In genomic region chr13:111854403-111854802, GRCh38 we compare ENCODE assay signal across 21 cellular contexts.
"Had no signal": no experiment of that assay in that cellular context is flagged by ENCODE, and none has a peak within 500 bp of the region (broad histone marks: within the 10 kb centered on the region; RNA-seq: fewer than 3 reads in every experiment).

No MANE protein-coding gene starts in this region.

- H3K4me1 Mint-ChIP-seq: naive thymus-derived CD8-positive, alpha-beta T cell; stimulated activated naive B cell treated with anti-CD40 and anti-IgM and Interleukin-4, amounts not matched to agents 10 μg/mL and 1 μg/mL and 100 μg/mL, for 72 hours had no signal

- H3K27ac ChIP-seq: colonic mucosa, skin epidermis, thyroid gland had no signal

- H3K4me3 ChIP-seq: colonic mucosa, skin epidermis, thyroid gland had no signal

- H3K4me3 Mint-ChIP-seq: activated CD8-positive, alpha-beta T cell treated with anti-CD3 and anti-CD28 coated beads for 36 hours; activated T-cell treated with anti-CD3 and anti-CD28 coated beads, Interleukin-2, amount 50 U/mL, for 72 hours; naive thymus-derived CD8-positive, alpha-beta T cell; stimulated activated naive B cell treated with anti-CD40 and anti-IgM and Interleukin-4, amounts not matched to agents 10 μg/mL and 1 μg/mL and 100 μg/mL, for 72 hours; WTC11 had no signal

- H3K9me3 Mint-ChIP-seq: activated CD8-positive, alpha-beta T cell treated with anti-CD3 and anti-CD28 coated beads for 36 hours; activated naive CD4-positive, alpha-beta T cell treated with anti-CD3 and anti-CD28 coated beads, Interleukin-2, amount 50 U/mL, for 72 hours; activated T-cell treated with anti-CD3 and anti-CD28 coated beads, Interleukin-2, amount 50 U/mL, for 72 hours; WTC11 had no signal

- DNase-seq: activated CD4-positive, alpha-beta T cell treated with anti-CD3 and anti-CD28 coated beads for 4 hours; activated CD8-positive, alpha-beta memory T cell treated with anti-CD3 and anti-CD28 coated beads, Interleukin-2, amount 50 U/mL, for 4 hours; activated CD8-positive, alpha-beta T cell treated with anti-CD3 and anti-CD28 coated beads for 36 hours; activated gamma-delta T cell; activated T-cell treated with anti-CD3 and anti-CD28 coated beads, Interleukin-2, amount 50 U/mL, for 72 hours; caudate nucleus; colonic mucosa; effector CD4-positive, alpha-beta T cell; foreskin fibroblast; glutamatergic neuron; hypothalamus; mesenchymal stem cell; naive thymus-derived CD8-positive, alpha-beta T cell; right cardiac atrium; stimulated activated CD4-positive, alpha-beta T cell treated with anti-CD3 and anti-CD28 coated beads, Interleukin-15, amount 100 ng/mL, for 24 hours; stimulated activated CD4-positive, alpha-beta T cell treated with anti-CD3 and anti-CD28 coated beads, Interleukin-4, amount 100 ng/mL, for 1 hour; stimulated activated naive B cell treated with anti-CD40 and anti-IgM and Interleukin-4, amounts not matched to agents 10 μg/mL and 1 μg/mL and 100 μg/mL, for 72 hours had no signal

- ATAC-seq: activated CD8-positive, alpha-beta T cell treated with anti-CD3 and anti-CD28 coated beads for 36 hours; activated naive CD4-positive, alpha-beta T cell treated with anti-CD3 and anti-CD28 coated beads, Interleukin-2, amount 50 U/mL, for 72 hours; activated T-cell treated with anti-CD3 and anti-CD28 coated beads, Interleukin-2, amount 50 U/mL, for 72 hours; naive thymus-derived CD8-positive, alpha-beta T cell; right cardiac atrium; stimulated activated naive B cell treated with anti-CD40 and anti-IgM and Interleukin-4, amounts not matched to agents 10 μg/mL and 1 μg/mL and 100 μg/mL, for 72 hours; WTC11 had no signal

- H3K9me3 ChIP-seq: colonic mucosa, thyroid gland had no signal

- H3K36me3 ChIP-seq: colonic mucosa, thyroid gland had no signal

- H3K27ac Mint-ChIP-seq: activated CD8-positive, alpha-beta T cell treated with anti-CD3 and anti-CD28 coated beads for 36 hours; activated naive CD4-positive, alpha-beta T cell treated with anti-CD3 and anti-CD28 coated beads, Interleukin-2, amount 50 U/mL, for 72 hours; activated T-cell treated with anti-CD3 and anti-CD28 coated beads, Interleukin-2, amount 50 U/mL, for 72 hours; naive thymus-derived CD8-positive, alpha-beta T cell; stimulated activated naive B cell treated with anti-CD40 and anti-IgM and Interleukin-4, amounts not matched to agents 10 μg/mL and 1 μg/mL and 100 μg/mL, for 72 hours had no signal

- H3K36me3 Mint-ChIP-seq: activated naive CD4-positive, alpha-beta T cell treated with anti-CD3 and anti-CD28 coated beads, Interleukin-2, amount 50 U/mL, for 72 hours; naive thymus-derived CD8-positive, alpha-beta T cell; stimulated activated naive B cell treated with anti-CD40 and anti-IgM and Interleukin-4, amounts not matched to agents 10 μg/mL and 1 μg/mL and 100 μg/mL, for 72 hours; WTC11 had no signal

- H3K27me3 Mint-ChIP-seq: activated CD8-positive, alpha-beta T cell treated with anti-CD3 and anti-CD28 coated beads for 36 hours had no signal

- H3K4me1 ChIP-seq: colonic mucosa had no signal

- H3K27me3 ChIP-seq: colonic mucosa, thyroid gland had no signal
